Comparison of ENCODE assay signal across 10 cellular contexts in the genomic region with DNA sequence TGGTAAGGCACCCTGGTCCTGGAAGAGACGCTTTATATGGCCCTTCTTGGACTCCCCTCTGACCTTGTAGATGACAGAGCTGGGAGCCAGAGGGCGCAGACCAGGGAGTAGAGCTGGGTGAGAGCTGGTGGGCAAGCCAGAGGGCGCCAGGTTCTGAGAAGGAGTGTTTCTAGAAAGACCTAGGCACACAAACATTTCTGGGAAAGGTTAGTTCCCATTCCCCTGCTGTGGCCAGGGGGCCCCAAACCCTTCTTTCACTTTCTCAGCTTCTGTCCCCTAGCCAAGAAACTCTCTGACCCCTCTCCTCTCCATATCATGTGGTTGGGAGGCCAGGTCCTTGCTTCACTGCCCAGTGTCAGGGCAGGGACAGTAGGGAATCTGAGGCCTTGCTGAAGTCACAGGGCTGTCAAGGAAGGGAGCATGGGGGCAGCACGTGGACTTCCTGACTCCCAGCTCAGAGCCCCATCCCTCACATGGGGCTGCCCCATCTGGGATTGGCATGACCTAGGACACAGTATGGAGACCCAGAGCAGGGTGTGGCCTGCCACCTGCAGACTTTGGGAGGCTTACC. TPM values are rescaled to one million over a fixed set of nuclear protein-coding genes. Genes with fewer than 3 reads are reported as not detected.
DNase-seq lines count a peak whose midpoint lies in the region; ATAC-seq and TF ChIP-seq lines count a peak whose summit lies in the region.
"Had no signal": no experiment of that assay in that cellular context is flagged by ENCODE, and none has a peak within 500 bp of the region (broad histone marks: within the 10 kb centered on the region; RNA-seq: fewer than 3 reads in every experiment).

No MANE protein-coding gene starts in this region.

- no peak for TF ChIP-seq CTCF in heart left ventricle (IDR thresholded peaks at IDR 0.05)
- TF ChIP-seq CTCF in thyroid gland (IDR thresholded peaks at IDR 0.05) = no peak

- WGBS in heart left ventricle, 4 donors = 87 to 94% (median 91%) methylated on average over 3 to 4 of the region's 4 CpGs
- 84 to 100% methylated on average over 3 to 4 of the region's 4 CpGs for WGBS in thyroid gland, 2 donors

- H3K4me1 Mint-ChIP-seq in activated T-cell treated with anti-CD3 and anti-CD28 coated beads, Interleukin-2, amount 50 U/mL, for 72 hours (ENCODE audit: low read depth) = peaks cover 79% of the 10 kb centered on the region
- peaks cover 27 to 86% (median 80%) of the 10 kb centered on the region in 4 donors for H3K4me1 Mint-ChIP-seq in naive thymus-derived CD8-positive, alpha-beta T cell

- no peaks in the 10 kb centered on the region for H3K27me3 Mint-ChIP-seq in activated T-cell treated with anti-CD3 and anti-CD28 coated beads, Interleukin-2, amount 50 U/mL, for 72 hours (ENCODE audit: low read depth)
- H3K27me3 Mint-ChIP-seq in naive thymus-derived CD8-positive, alpha-beta T cell = no peaks in the 10 kb centered on the region

- H3K4me1 ChIP-seq in heart left ventricle (peaks cover 0 to 77% (median 26%) of the 10 kb centered on the region in 12 donors), thyroid gland (peaks cover 14 to 38% of the 10 kb centered on the region in 2 donors)

- peak overlapping the region; percentile 95 to 96 for H3K4me3 Mint-ChIP-seq in activated T-cell treated with anti-CD3 and anti-CD28 coated beads, Interleukin-2, amount 50 U/mL, for 72 hours
- H3K4me3 Mint-ChIP-seq in naive thymus-derived CD8-positive, alpha-beta T cell = peak overlapping the region in 9 of 10 donors; percentile 12 to 82 (median 69)
- H3K4me3 Mint-ChIP-seq: HFFc6 had no signal

- in situ Hi-C loops in G401 (cut with HindIII; ENCODE audit: low sequenced_read_pairs) = no loop called here

- H3K36me3 ChIP-seq in heart left ventricle (peaks cover 0 to 52% (median 6%) of the 10 kb centered on the region in 9 donors), thyroid gland (peaks cover 0 to 2% of the 10 kb centered on the region in 2 donors)

- H3K4me3 ChIP-seq in heart left ventricle (peak overlapping the region in 1 of 12 donors; percentile 0), thyroid gland (replicated peaks in 1 of 3) (no peak overlapping the region)

- H3K9me3 Mint-ChIP-seq in activated T-cell treated with anti-CD3 and anti-CD28 coated beads, Interleukin-2, amount 50 U/mL, for 72 hours = no peaks in the 10 kb centered on the region
- no peaks in the 10 kb centered on the region for H3K9me3 Mint-ChIP-seq in naive thymus-derived CD8-positive, alpha-beta T cell
- H3K9me3 Mint-ChIP-seq: HFFc6 had no signal

- H3K27ac Mint-ChIP-seq in activated T-cell treated with anti-CD3 and anti-CD28 coated beads, Interleukin-2, amount 50 U/mL, for 72 hours = peak overlapping the region; percentile 92
- peak overlapping the region; percentile 88 to 98 (median 92) for H3K27ac Mint-ChIP-seq in naive thymus-derived CD8-positive, alpha-beta T cell
- H3K27ac Mint-ChIP-seq: HFFc6 had no signal

- intact Hi-C loops in heart left ventricle (cut with DNase I) (loop anchor here in 9 of 10 donors (1.0 to 10.0 kb wide), 6 partner anchors 39 to 814 kb away; a partner anchor contains a TSS), cardiac septum (cut with DNase I) (loop anchor here (1.0 to 5.0 kb wide), 3 partner anchors 41 to 799 kb away; no protein-coding TSS in a partner anchor), thyroid gland (cut with DNase I) (loop anchor here (1.0 kb wide), 1 partner anchor 41 kb away; no protein-coding TSS in a partner anchor)

- DNase-seq in heart left ventricle = no peak
- no peak for DNase-seq in cardiac septum (ENCODE audit: low spot score)
- DNase-seq in activated T-cell treated with anti-CD3 and anti-CD28 coated beads, Interleukin-2, amount 50 U/mL, for 72 hours = peak; percentile 71 to 78
- peak in 1 of 10 donors; percentile 14 for DNase-seq in naive thymus-derived CD8-positive, alpha-beta T cell
- no peak for DNase-seq in thyroid gland
- no peak for DNase-seq in G401 (ENCODE audit: low spot score)
- no peak for DNase-seq in NCI-H1092 treated with DMSO at 0.1 percent for 48 hours (lab: John Stamatoyannopoulos, UW)
- no peak for DNase-seq in NCI-H146 treated with DMSO at 0.1 percent for 48 hours (lab: John Stamatoyannopoulos, UW; ENCODE audit: unreplicated experiment)
- DNase-seq: NCI-H2171 had no signal

- POLR2A ChIA-PET in naive thymus-derived CD8-positive, alpha-beta T cell (lab: Charles Lee) = interaction anchor here (0.6 to 18.7 kb wide), 4 partner anchors 9 to 44 kb away, joined by 3 to 623 read pairs (median 172); a partner anchor contains a TSS

- no peaks in the 10 kb centered on the region for H3K27me3 ChIP-seq in heart left ventricle
- H3K27me3 ChIP-seq in thyroid gland = no peaks in the 10 kb centered on the region

- peaks cover 10 to 15% of the 10 kb centered on the region in 2 donors for H3K36me3 Mint-ChIP-seq in activated T-cell treated with anti-CD3 and anti-CD28 coated beads, Interleukin-2, amount 50 U/mL, for 72 hours (ENCODE audit: insufficient read depth in 2 of 2)
- peaks cover 0 to 7% (median 0%) of the 10 kb centered on the region in 3 donors for H3K36me3 Mint-ChIP-seq in naive thymus-derived CD8-positive, alpha-beta T cell

- TF ChIP-seq POLR2A in heart left ventricle (IDR thresholded peaks at IDR 0.05) (no peak), thyroid gland (IDR thresholded peaks at IDR 0.05) (no peak)

- H3K27ac ChIP-seq in heart left ventricle (peak overlapping the region in 10 of 12 donors; percentile 32 to 81 (median 56)), thyroid gland (peak overlapping the region in 2 of 3 donors; percentile 0 to 61)

- no peak for ATAC-seq in heart left ventricle
- peak; percentile 13 to 19 for ATAC-seq in activated T-cell treated with anti-CD3 and anti-CD28 coated beads, Interleukin-2, amount 50 U/mL, for 72 hours (replicated peaks in 1 of 2)
- no peak for ATAC-seq in naive thymus-derived CD8-positive, alpha-beta T cell

- H3K9me3 ChIP-seq in heart left ventricle (no peaks in the 10 kb centered on the region), thyroid gland (no peaks in the 10 kb centered on the region)

RNA-seq across cellular contexts. Expression of a gene that starts 3.6 kb away (rescaled TPM):
- total RNA-seq in heart left ventricle (10 to 100 TPM in 7 of 9 donors, 1 to 10 TPM in 2; 7.8 to 19.7 (median 13.8) TPM), cardiac septum (14.4 TPM), thyroid gland (10 to 100 TPM; 13.9 to 20.8 (median 17.6) TPM)
- polyA plus RNA-seq in heart left ventricle = 10 to 100 TPM; 10.9 to 16.7 TPM
- total RNA-seq in activated T-cell treated with anti-CD3 and anti-CD28 coated beads, Interleukin-2, amount 50 U/mL, for 72 hours = 10 to 100 TPM; 54.5 to 64.6 TPM
- total RNA-seq in naive thymus-derived CD8-positive, alpha-beta T cell = 10 to 100 TPM; 65.1 to 67.1 TPM
- 10 to 100 TPM; 20.2 to 43.1 (median 30.3) TPM for polyA plus RNA-seq in naive thymus-derived CD8-positive, alpha-beta T cell
- total RNA-seq in G401 (2014; rRNA removed; shearing (Covaris generic)) = 3.4 and 9.5 TPM in 2 replicates

RNA-seq across cellular contexts. Expression of a gene that starts 5.3 kb away (rescaled TPM):
- total RNA-seq in heart left ventricle (10 to 100 TPM; 25.4 to 56.8 (median 40.0) TPM), cardiac septum (35.7 TPM), thyroid gland (10 to 100 TPM; 19.6 to 22.0 (median 20.3) TPM)
- polyA plus RNA-seq in heart left ventricle = 10 to 100 TPM; 28.7 to 28.9 TPM
- 10 to 100 TPM; 22.7 to 32.5 TPM for total RNA-seq in activated T-cell treated with anti-CD3 and anti-CD28 coated beads, Interleukin-2, amount 50 U/mL, for 72 hours
- 10 to 100 TPM; 17.7 to 18.4 TPM for total RNA-seq in naive thymus-derived CD8-positive, alpha-beta T cell
- polyA plus RNA-seq in naive thymus-derived CD8-positive, alpha-beta T cell = 10 to 100 TPM; 14.1 to 17.3 (median 14.2) TPM
- 10.8 and 15.4 TPM in 2 replicates for total RNA-seq in G401 (2014; rRNA removed; shearing (Covaris generic))

RNA-seq across cellular contexts. Expression of a gene that starts 38.7 kb away (rescaled TPM):
- 10 to 100 TPM; 10.1 to 57.0 (median 20.3) TPM for total RNA-seq in heart left ventricle
- polyA plus RNA-seq in heart left ventricle = 10 to 100 TPM in 1 of 2 donors, 1 to 10 TPM in 1; 6.9 to 30.1 TPM
- total RNA-seq in cardiac septum = 21.1 TPM
- total RNA-seq in activated T-cell treated with anti-CD3 and anti-CD28 coated beads, Interleukin-2, amount 50 U/mL, for 72 hours = 100 to 1,000 TPM; 242 to 271 TPM
- total RNA-seq in naive thymus-derived CD8-positive, alpha-beta T cell = 1 to 10 TPM; 8.1 to 8.8 TPM
- 100 to 1,000 TPM in 2 of 3 donors, 10 to 100 TPM in 1; 16.3 to 135 (median 100) TPM for polyA plus RNA-seq in naive thymus-derived CD8-positive, alpha-beta T cell
- total RNA-seq in thyroid gland = 10 to 100 TPM; 31.0 to 78.1 (median 48.0) TPM
- 1.7 and 2.2 TPM in 2 replicates for total RNA-seq in G401 (2014; rRNA removed; shearing (Covaris generic))

RNA-seq across cellular contexts. Expression of a gene that starts 44.1 kb away (rescaled TPM):
- total RNA-seq in heart left ventricle = 100 to 1,000 TPM; 239 to 398 (median 316) TPM
- polyA plus RNA-seq in heart left ventricle = 100 to 1,000 TPM; 226 to 247 TPM
- total RNA-seq in cardiac septum = 266 TPM
- total RNA-seq in activated T-cell treated with anti-CD3 and anti-CD28 coated beads, Interleukin-2, amount 50 U/mL, for 72 hours = 100 to 1,000 TPM; 116 to 129 TPM
- total RNA-seq in naive thymus-derived CD8-positive, alpha-beta T cell = 10 to 100 TPM; 27.5 TPM
- polyA plus RNA-seq in naive thymus-derived CD8-positive, alpha-beta T cell = 10 to 100 TPM; 42.4 to 48.2 (median 48.1) TPM
- 100 to 1,000 TPM in 1 of 4 donors, 10 to 100 TPM in 3; 66.1 to 147 (median 97.5) TPM for total RNA-seq in thyroid gland
- total RNA-seq in G401 (2014; rRNA removed; shearing (Covaris generic)) = 99.1 and 108 TPM in 2 replicates

Comparison
In these comparisons a context has a peak if more than half of its experiments do, and no peak if none do; other contexts are left out.
1. ATAC-seq: peak in activated T-cell treated with anti-CD3 and anti-CD28 coated beads, Interleukin-2, amount 50 U/mL, for 72 hours (2 of 2); none in heart left ventricle (0 of 4) and naive thymus-derived CD8-positive, alpha-beta T cell (0 of 2).
2. DNase-seq: peak in activated T-cell treated with anti-CD3 and anti-CD28 coated beads, Interleukin-2, amount 50 U/mL, for 72 hours (2 of 2); none in heart left ventricle (0 of 5), cardiac septum (single experiment), thyroid gland (0 of 2), G401 (single experiment), NCI-H1092 treated with DMSO at 0.1 percent for 48 hours (single experiment) and NCI-H146 treated with DMSO at 0.1 percent for 48 hours (single experiment).